In the genomic region with DNA sequence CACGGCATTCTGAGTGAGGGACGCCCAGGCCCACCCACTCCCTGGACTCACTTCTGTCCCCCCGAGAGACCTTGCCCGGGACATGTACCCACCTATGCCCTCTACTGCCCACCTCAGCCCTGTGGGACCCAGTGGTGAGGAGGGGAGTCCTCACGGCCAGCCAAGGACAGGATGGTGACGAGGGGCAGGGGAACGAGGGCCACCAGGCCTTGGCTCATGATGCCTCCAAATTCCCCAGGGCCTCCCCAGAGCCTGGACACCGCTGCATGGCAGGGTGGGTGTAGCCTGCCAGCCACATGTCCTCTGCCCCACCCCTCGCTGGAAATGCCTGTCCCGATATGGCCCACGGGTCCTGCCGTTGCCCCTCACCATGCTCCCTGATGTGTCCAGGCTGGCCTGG, we compare ENCODE assay signal across 18 cellular contexts. TPM values are rescaled to one million over a fixed set of nuclear protein-coding genes. Genes with fewer than 3 reads are reported as not detected.
A peak's percentile ranks its signal among the peaks of the same experiment; 100 is the strongest.
DNase-seq lines count a peak whose midpoint lies in the region; ATAC-seq and TF ChIP-seq lines count a peak whose summit lies in the region.
"Had no signal": no experiment of that assay in that cellular context is flagged by ENCODE, and none has a peak within 500 bp of the region (broad histone marks: within the 10 kb centered on the region; RNA-seq: fewer than 3 reads in every experiment).

No MANE protein-coding gene starts in this region.

- H3K27ac ChIP-seq in GM23338 (ENCODE audit: low read depth) (no peak overlapping the region), RWPE1 (peak overlapping the region; percentile 74)
- H3K27ac ChIP-seq: HL-60 had no signal

- H3K27ac Mint-ChIP-seq in Calu3 (ENCODE audit: unreplicated experiment): peak overlapping the region; percentile 42
- H3K27ac Mint-ChIP-seq in GM23338: no peak overlapping the region
- H3K27ac Mint-ChIP-seq in stimulated activated effector memory CD8-positive, alpha-beta T cell treated with anti-CD3 and anti-CD28 coated beads, Interleukin-12 subunit alpha, Interleukin-12 subunit beta, amount 100 ng/mL, for 72 hours: peak overlapping the region; percentile 23
- H3K27ac Mint-ChIP-seq: CD4-positive, alpha-beta memory T cell; IgD-negative memory B cell had no signal

- H3K4me1 ChIP-seq in GM23338 (ENCODE audit: insufficient read depth): no peaks in the 10 kb centered on the region; the same call in 1 of the 2 replicates

- H2AFZ ChIP-seq in GM23338: no peak overlapping the region

- H3K36me3 ChIP-seq in GM23338 (ENCODE audit: insufficient read depth): no peaks in the 10 kb centered on the region

- peaks cover 68% of the 10 kb centered on the region for H3K36me3 Mint-ChIP-seq in Calu3 (ENCODE audit: insufficient read depth, unreplicated experiment)
- peaks cover 6% of the 10 kb centered on the region for H3K36me3 Mint-ChIP-seq in GM23338 (ENCODE audit: low read depth)
- H3K36me3 Mint-ChIP-seq in stimulated activated effector memory CD8-positive, alpha-beta T cell treated with anti-CD3 and anti-CD28 coated beads, Interleukin-12 subunit alpha, Interleukin-12 subunit beta, amount 100 ng/mL, for 72 hours: peaks cover 6% of the 10 kb centered on the region

- DNase-seq in Calu3 (no peak), GM23338 (ENCODE audit: low spot score) (no peak), RWPE1 (ENCODE audit: low spot score) (no peak), SIG-M5 (lab: John Stamatoyannopoulos, UW) (no peak), foreskin melanocyte (no peak)
- DNase-seq in stimulated activated effector memory CD8-positive, alpha-beta T cell treated with anti-CD3 and anti-CD28 coated beads, Interleukin-12 subunit alpha, Interleukin-12 subunit beta, amount 100 ng/mL, for 72 hours (ENCODE audit: low spot score in 2 of 2): no peak
- DNase-seq: ACHN; AML-193; CD4-positive, alpha-beta memory T cell; DMS79 treated with DMSO at 0.1 percent for 48 hours; GF-D8; H9; KG1 had no signal

- no peaks in the 10 kb centered on the region for H3K79me2 ChIP-seq in GM23338 (replicated peaks; ENCODE audit: insufficient read depth)

- no peak overlapping the region for H3K4me2 ChIP-seq in GM23338

- H3K9me3 Mint-ChIP-seq in Calu3 (ENCODE audit: low read depth, unreplicated experiment) (no peaks in the 10 kb centered on the region), GM23338 (no peaks in the 10 kb centered on the region)
- no peaks in the 10 kb centered on the region for H3K9me3 Mint-ChIP-seq in stimulated activated effector memory CD8-positive, alpha-beta T cell treated with anti-CD3 and anti-CD28 coated beads, Interleukin-12 subunit alpha, Interleukin-12 subunit beta, amount 100 ng/mL, for 72 hours
- H3K9me3 Mint-ChIP-seq: CD14-positive monocyte; CD4-positive, alpha-beta memory T cell; H9; IgD-negative memory B cell had no signal

- no peaks in the 10 kb centered on the region for H3K27me3 Mint-ChIP-seq in Calu3 (ENCODE audit: unreplicated experiment)
- peaks cover 33% of the 10 kb centered on the region for H3K27me3 Mint-ChIP-seq in GM23338 (ENCODE audit: insufficient read depth, low read depth, poor library complexity)
- H3K27me3 Mint-ChIP-seq: CD4-positive, alpha-beta memory T cell; IgD-negative memory B cell had no signal

- H3K4me3 Mint-ChIP-seq in Calu3 (ENCODE audit: low read depth, unreplicated experiment) (no peak overlapping the region), GM23338 (no peak overlapping the region)
- no peak overlapping the region for H3K4me3 Mint-ChIP-seq in stimulated activated effector memory CD8-positive, alpha-beta T cell treated with anti-CD3 and anti-CD28 coated beads, Interleukin-12 subunit alpha, Interleukin-12 subunit beta, amount 100 ng/mL, for 72 hours
- H3K4me3 Mint-ChIP-seq: CD14-positive monocyte; CD4-positive, alpha-beta memory T cell; H9; IgD-negative memory B cell had no signal

- CTCF ChIA-PET in Calu3 (lab: Charles Lee) (no interaction called here), RWPE1 (lab: Yijun Ruan, JAX) (interaction anchor here (0.9 kb wide), 1 partner anchor 26 kb away, joined by 3 read pairs; no protein-coding TSS in a partner anchor)

- BruUV-seq in Calu3 (replicated peaks; lab: Mats Ljungman, UMichigan): no TSS peak

- H3K4me1 Mint-ChIP-seq in Calu3 (ENCODE audit: low read depth, unreplicated experiment) (no peaks in the 10 kb centered on the region), GM23338 (peaks cover 7% of the 10 kb centered on the region)
- H3K4me1 Mint-ChIP-seq in stimulated activated effector memory CD8-positive, alpha-beta T cell treated with anti-CD3 and anti-CD28 coated beads, Interleukin-12 subunit alpha, Interleukin-12 subunit beta, amount 100 ng/mL, for 72 hours: no peaks in the 10 kb centered on the region
- H3K4me1 Mint-ChIP-seq: CD14-positive monocyte; CD4-positive, alpha-beta memory T cell had no signal

- POLR2A ChIA-PET in RWPE1 (lab: Yijun Ruan, JAX; ENCODE audit: low non-redundant PET): interaction anchor here (1.0 kb wide), 1 partner anchor 27 kb away, joined by 3 read pairs; no protein-coding TSS in a partner anchor

- ATAC-seq in GM23338 (no peak), HG02938 (IDR thresholded peaks at IDR 0.05; ENCODE audit: unreplicated experiment) (no peak)
- ATAC-seq in stimulated activated effector memory CD8-positive, alpha-beta T cell treated with anti-CD3 and anti-CD28 coated beads, Interleukin-12 subunit alpha, Interleukin-12 subunit beta, amount 100 ng/mL, for 72 hours: no peak

- H4K20me1 ChIP-seq in GM23338 (replicated peaks; ENCODE audit: insufficient read depth): peaks cover 18% of the 10 kb centered on the region

- TF ChIP-seq CTCF in Calu3 (IDR thresholded peaks at IDR 0.05; ENCODE audit: unreplicated experiment) (no peak), GM23338 (conservative IDR thresholded peaks at IDR 0.05; ENCODE audit: low read depth in 2 of 2) (no peak), RWPE1 (conservative IDR thresholded peaks at IDR 0.05; ENCODE audit: low read depth) (no peak)

- intact Hi-C loops in Calu3 (cut with micrococcal nuclease; ENCODE audit: unreplicated experiment): no loop called here

- no peaks in the 10 kb centered on the region for H3K27me3 ChIP-seq in GM23338 (ENCODE audit: insufficient read depth)

- H3F3A ChIP-seq in GM23338 (replicated peaks; ENCODE audit: low read depth): peaks cover 22% of the 10 kb centered on the region

- no peaks in the 10 kb centered on the region for H3K9me2 ChIP-seq in GM23338 (ENCODE audit: insufficient read depth)

- no peak overlapping the region for H3K4me3 ChIP-seq in GM23338

RNA-seq across cellular contexts. Expression of a gene that starts 26.1 kb away (rescaled TPM):
- total RNA-seq in Calu3 (2022): 28.9 and 36.3 TPM in 2 replicates
- 145 and 150 TPM in 2 replicates for total RNA-seq in GM23338 (2014; rRNA removed; shearing (Covaris generic))
- polyA plus RNA-seq in GM23338 (2016; fragmentation: Nextera tagmentation; extraction: Ambion mirVana): 76.8 and 88.4 TPM in 2 replicates

RNA-seq across cellular contexts. Expression of a gene that starts 26.5 kb away (rescaled TPM):
- 107 and 115 TPM in 2 replicates for total RNA-seq in Calu3 (2022)
- 32.2 and 34.0 TPM in 2 replicates for total RNA-seq in GM23338 (2014; rRNA removed; shearing (Covaris generic))
- polyA plus RNA-seq in GM23338 (2016; fragmentation: Nextera tagmentation; extraction: Ambion mirVana): 369 TPM in 2 replicates

RNA-seq across cellular contexts. Expression of a gene that starts 36.0 kb away (rescaled TPM):
- total RNA-seq in Calu3 (2022): 472 and 482 TPM in 2 replicates
- 109 and 119 TPM in 2 replicates for total RNA-seq in GM23338 (2014; rRNA removed; shearing (Covaris generic))
- 62.9 and 64.4 TPM in 2 replicates for polyA plus RNA-seq in GM23338 (2016; fragmentation: Nextera tagmentation; extraction: Ambion mirVana)

RNA-seq across cellular contexts. Expression of a gene that starts 41.1 kb away (rescaled TPM):
- total RNA-seq in Calu3 (2022): 33.4 and 35.3 TPM in 2 replicates
- 58.0 and 64.1 TPM in 2 replicates for total RNA-seq in GM23338 (2014; rRNA removed; shearing (Covaris generic))
- 55.9 and 59.4 TPM in 2 replicates for polyA plus RNA-seq in GM23338 (2016; fragmentation: Nextera tagmentation; extraction: Ambion mirVana)
- total RNA-seq: HT1080 had no signal
- polyA plus RNA-seq: CD4-positive, alpha-beta memory T cell had no signal

RNA-seq across cellular contexts. Expression of a gene that starts 41.8 kb away (rescaled TPM):
- total RNA-seq in Calu3 (2022): 134 and 150 TPM in 2 replicates
- 51.2 and 67.3 TPM in 2 replicates for total RNA-seq in GM23338 (2014; rRNA removed; shearing (Covaris generic))
- 54.1 and 55.4 TPM in 2 replicates for polyA plus RNA-seq in GM23338 (2016; fragmentation: Nextera tagmentation; extraction: Ambion mirVana)
